In genomic region chr21:34583926-34584563, GRCh38 we compare ENCODE assay signal across 28 cellular contexts. TPM values are rescaled to one million over a fixed set of nuclear protein-coding genes. Genes with fewer than 3 reads are reported as not detected.
A peak's percentile ranks its signal among the peaks of the same experiment; 100 is the strongest.
DNase-seq lines count a peak whose midpoint lies in the region; ATAC-seq, FAIRE-seq and TF ChIP-seq lines count a peak whose summit lies in the region.
"Had no signal": no experiment of that assay in that cellular context is flagged by ENCODE, and none has a peak within 500 bp of the region (broad histone marks: within the 10 kb centered on the region; RNA-seq: fewer than 3 reads in every experiment).

No MANE protein-coding gene starts in this region.

- peak; percentile 40 to 49 for ATAC-seq in lower lobe of right lung
- ATAC-seq: A549; activated CD8-positive, alpha-beta memory T cell treated with anti-CD3 and anti-CD28 coated beads, Interleukin-2, amount 10 ng/mL, durations not matched to agents 7 days and 5 days; stimulated activated effector memory CD8-positive, alpha-beta T cell treated with anti-CD3 and anti-CD28 coated beads, Interleukin-12 subunit alpha, Interleukin-12 subunit beta, amount 100 ng/mL, for 72 hours had no signal

- DNase-seq in GM12891 (ENCODE audit: insufficient read length, low spot score) (no peak), foreskin melanocyte (peak; percentile 65), lower lobe of right lung (no peak), inferior parietal cortex (ENCODE audit: extremely low spot score) (no peak), mesothelial cell of epicardium (ENCODE audit: low spot score in 2 of 2, unreplicated experiment in 2 of 2) (no peak), putamen (ENCODE audit: low spot score) (no peak)
- DNase-seq in activated T-helper 1 cell treated with anti-CD3 and anti-CD28 coated beads, Interleukin-12 subunit alpha, Interleukin-12 subunit beta, Interleukin-2, Interleukin-4 antibody, amounts not matched to agents 30 ng/mL and 10 ng/mL and 1 ng/mL, durations not matched to agents 14 hours and 24 hours and 36 hours (ENCODE audit: low spot score), result no peak
- DNase-seq: activated CD4-positive, alpha-beta T cell treated with anti-CD3 and anti-CD28 coated beads, Interleukin-2, amount 10 ng/mL, durations not matched to agents 7 days and 5 days; activated CD8-positive, alpha-beta memory T cell treated with anti-CD3 and anti-CD28 coated beads, Interleukin-2, amount 10 ng/mL, durations not matched to agents 7 days and 5 days; aorta; C1 segment of cervical spinal cord; central memory CD4-positive, alpha-beta T cell; dermis blood vessel endothelial cell; GOT3; KBM-7; left colon; MM.1S; NCI-H345; NCI-H774; RPMI8226; stimulated activated CD4-positive, alpha-beta T cell treated with anti-CD3 and anti-CD28 coated beads, Interleukin-2, amount 100 ng/mL, for 24 hours; uterus; WERI-Rb-1 had no signal

- no peak for TF ChIP-seq CTCF in lower lobe of right lung (IDR thresholded peaks at IDR 0.05)
- TF ChIP-seq CTCF in mesothelial cell of epicardium (IDR thresholded peaks at IDR 0.05; ENCODE audit: unreplicated experiment), result no peak

- H3K36me3 Mint-ChIP-seq in activated T-helper 1 cell treated with anti-CD3 and anti-CD28 coated beads, Interleukin-12 subunit alpha, Interleukin-12 subunit beta, Interleukin-2, Interleukin-4 antibody, amounts not matched to agents 30 ng/mL and 10 ng/mL and 1 ng/mL, durations not matched to agents 14 hours and 24 hours and 36 hours (ENCODE audit: low read depth), result no peaks in the 10 kb centered on the region
- H3K36me3 Mint-ChIP-seq in mesothelial cell of epicardium, result peaks cover 5% of the 10 kb centered on the region
- H3K36me3 Mint-ChIP-seq: stimulated activated effector memory CD8-positive, alpha-beta T cell treated with anti-CD3 and anti-CD28 coated beads, Interleukin-12 subunit alpha, Interleukin-12 subunit beta, amount 100 ng/mL, for 72 hours had no signal

- H3K9me3 Mint-ChIP-seq in activated T-helper 1 cell treated with anti-CD3 and anti-CD28 coated beads, Interleukin-12 subunit alpha, Interleukin-12 subunit beta, Interleukin-2, Interleukin-4 antibody, amounts not matched to agents 30 ng/mL and 10 ng/mL and 1 ng/mL, durations not matched to agents 14 hours and 24 hours and 36 hours, result peaks cover 8% of the 10 kb centered on the region
- peaks cover 18% of the 10 kb centered on the region for H3K9me3 Mint-ChIP-seq in mesothelial cell of epicardium

- no peaks in the 10 kb centered on the region for H3K36me3 ChIP-seq in lower lobe of right lung
- H3K36me3 ChIP-seq: prostate gland, uterus, WERI-Rb-1 had no signal

- H3K4me1 Mint-ChIP-seq in activated T-helper 1 cell treated with anti-CD3 and anti-CD28 coated beads, Interleukin-12 subunit alpha, Interleukin-12 subunit beta, Interleukin-2, Interleukin-4 antibody, amounts not matched to agents 30 ng/mL and 10 ng/mL and 1 ng/mL, durations not matched to agents 14 hours and 24 hours and 36 hours (ENCODE audit: low read depth), result peaks cover 12% of the 10 kb centered on the region
- peaks cover 6% of the 10 kb centered on the region for H3K4me1 Mint-ChIP-seq in mesothelial cell of epicardium

- H3K4me1 ChIP-seq in lower lobe of right lung, result peaks cover 5% of the 10 kb centered on the region
- H3K4me1 ChIP-seq: A549, prostate gland, uterus had no signal

- no peak overlapping the region for H3K4me3 ChIP-seq in lower lobe of right lung
- H3K4me3 ChIP-seq: A549, prostate gland, uterus had no signal

- no peak for TF ChIP-seq POLR2A in GM12891 (IDR thresholded peaks at IDR 0.05; ENCODE audit: low read depth, low read length)

- no peaks in the 10 kb centered on the region for H3K27me3 ChIP-seq in lower lobe of right lung (ENCODE audit: low read depth)
- H3K27me3 ChIP-seq: uterus had no signal

- no peak overlapping the region for H3K27ac ChIP-seq in lower lobe of right lung
- H3K27ac ChIP-seq: A549, prostate gland, uterus, WERI-Rb-1 had no signal

- no peaks in the 10 kb centered on the region for H3K27me3 Mint-ChIP-seq in activated T-helper 1 cell treated with anti-CD3 and anti-CD28 coated beads, Interleukin-12 subunit alpha, Interleukin-12 subunit beta, Interleukin-2, Interleukin-4 antibody, amounts not matched to agents 30 ng/mL and 10 ng/mL and 1 ng/mL, durations not matched to agents 14 hours and 24 hours and 36 hours (ENCODE audit: insufficient read depth)
- no peaks in the 10 kb centered on the region for H3K27me3 Mint-ChIP-seq in mesothelial cell of epicardium (ENCODE audit: low read depth)
- H3K27me3 Mint-ChIP-seq: activated CD4-positive, alpha-beta T cell treated with anti-CD3 and anti-CD28 coated beads, Interleukin-2, amount 10 ng/mL, durations not matched to agents 7 days and 5 days; activated CD8-positive, alpha-beta memory T cell treated with anti-CD3 and anti-CD28 coated beads, Interleukin-2, amount 10 ng/mL, durations not matched to agents 7 days and 5 days had no signal

- intact Hi-C loops in lower lobe of right lung (cut with DNase I), result no loop called here
- intact Hi-C loops in activated T-helper 1 cell treated with anti-CD3 and anti-CD28 coated beads, Interleukin-12 subunit alpha, Interleukin-12 subunit beta, Interleukin-2, Interleukin-4 antibody, amounts not matched to agents 30 ng/mL and 10 ng/mL and 1 ng/mL, durations not matched to agents 14 hours and 24 hours and 36 hours (cut with micrococcal nuclease), result no loop called here

- no peaks in the 10 kb centered on the region for H3K9me3 ChIP-seq in lower lobe of right lung
- H3K9me3 ChIP-seq: A549, prostate gland, uterus had no signal

- no peak overlapping the region for H3K4me3 Mint-ChIP-seq in activated T-helper 1 cell treated with anti-CD3 and anti-CD28 coated beads, Interleukin-12 subunit alpha, Interleukin-12 subunit beta, Interleukin-2, Interleukin-4 antibody, amounts not matched to agents 30 ng/mL and 10 ng/mL and 1 ng/mL, durations not matched to agents 14 hours and 24 hours and 36 hours
- H3K4me3 Mint-ChIP-seq in mesothelial cell of epicardium, result no peak overlapping the region
- H3K4me3 Mint-ChIP-seq: activated CD4-positive, alpha-beta T cell treated with anti-CD3 and anti-CD28 coated beads, Interleukin-2, amount 10 ng/mL, durations not matched to agents 7 days and 5 days; activated CD8-positive, alpha-beta memory T cell treated with anti-CD3 and anti-CD28 coated beads, Interleukin-2, amount 10 ng/mL, durations not matched to agents 7 days and 5 days; stimulated activated effector memory CD8-positive, alpha-beta T cell treated with anti-CD3 and anti-CD28 coated beads, Interleukin-12 subunit alpha, Interleukin-12 subunit beta, amount 100 ng/mL, for 72 hours; T-helper 2 cell treated with Interferon-gamma antibody and Interleukin-4, amounts not matched to agents 5 μg/mL and 100 μg/mL, for 36 hours had no signal

- no peak overlapping the region for H3K27ac Mint-ChIP-seq in activated T-helper 1 cell treated with anti-CD3 and anti-CD28 coated beads, Interleukin-12 subunit alpha, Interleukin-12 subunit beta, Interleukin-2, Interleukin-4 antibody, amounts not matched to agents 30 ng/mL and 10 ng/mL and 1 ng/mL, durations not matched to agents 14 hours and 24 hours and 36 hours
- no peak overlapping the region for H3K27ac Mint-ChIP-seq in mesothelial cell of epicardium
- H3K27ac Mint-ChIP-seq: activated CD4-positive, alpha-beta T cell treated with anti-CD3 and anti-CD28 coated beads, Interleukin-2, amount 10 ng/mL, durations not matched to agents 7 days and 5 days; activated CD8-positive, alpha-beta memory T cell treated with anti-CD3 and anti-CD28 coated beads, Interleukin-2, amount 10 ng/mL, durations not matched to agents 7 days and 5 days; stimulated activated effector memory CD8-positive, alpha-beta T cell treated with anti-CD3 and anti-CD28 coated beads, Interleukin-12 subunit alpha, Interleukin-12 subunit beta, amount 100 ng/mL, for 72 hours; T-helper 2 cell treated with Interferon-gamma antibody and Interleukin-4, amounts not matched to agents 5 μg/mL and 100 μg/mL, for 36 hours had no signal

- peak; percentile 3 for FAIRE-seq in A204.1 (lab: Jason Lieb, UNC)
- FAIRE-seq in GM12891 (lab: Jason Lieb, UNC), result peak; percentile 23
- FAIRE-seq: A549 had no signal

TF ChIP-seq in GM12891, 5 proteins besides CTCF, POLR2A, EP300 and RAD21:
- TF ChIP-seq POLR2AphosphoS5 (IDR thresholded peaks at IDR 0.05; ENCODE audit: low read depth, low read length) (no peak), PAX5 (IDR thresholded peaks at IDR 0.05; ENCODE audit: insufficient read depth, low read length, severe bottlenecking) (no peak), SPI1 (IDR thresholded peaks at IDR 0.05; ENCODE audit: low read depth, low read length) (no peak), POU2F2 (IDR thresholded peaks at IDR 0.05; ENCODE audit: low read depth, low read length) (no peak), TAF1 (IDR thresholded peaks at IDR 0.05; ENCODE audit: low read depth, low read length) (no peak)

RNA-seq across cellular contexts. Expression of gene RCAN1, which starts 30.9 kb away (rescaled TPM):
- 4.3 TPM for polyA plus RNA-seq in GM12891 (2012; ENCODE audit: low read depth, missing spikeins)
- total RNA-seq in lower lobe of right lung (22.9 TPM), mesothelial cell of epicardium (13.9 to 15.7 TPM (median 14.8 TPM) in 3 replicates)
- 10.7 and 11.1 TPM in 2 replicates for total RNA-seq in activated T-helper 1 cell treated with anti-CD3 and anti-CD28 coated beads, Interleukin-12 subunit alpha, Interleukin-12 subunit beta, Interleukin-2, Interleukin-4 antibody, amounts not matched to agents 30 ng/mL and 10 ng/mL and 1 ng/mL, durations not matched to agents 14 hours and 24 hours and 36 hours
